Comparison of ENCODE assay signal across 8 cellular contexts in genomic region chr3:46848271-46849097, GRCh38. TPM values are rescaled to one million over a fixed set of nuclear protein-coding genes. Genes with fewer than 3 reads are reported as not detected.
A peak's percentile ranks its signal among the peaks of the same experiment; 100 is the strongest.
DNase-seq lines count a peak whose midpoint lies in the region; ATAC-seq lines count a peak whose summit lies in the region.

No MANE protein-coding gene starts in this region.

- H3K4me1 Mint-ChIP-seq in activated CD4-positive, alpha-beta T cell treated with anti-CD3 and anti-CD28 coated beads for 36 hours, result peaks cover 9% of the 10 kb centered on the region

- CTCF ChIA-PET in activated CD4-positive, alpha-beta T cell treated with anti-CD3 and anti-CD28 coated beads for 36 hours (lab: Charles Lee), result interaction anchor here (0.6 to 1.3 kb wide), 7 partner anchors 14 to 249 kb away, joined by 3 to 4 read pairs (median 4); no protein-coding TSS in a partner anchor

- no peaks in the 10 kb centered on the region for H3K9me3 Mint-ChIP-seq in activated CD4-positive, alpha-beta T cell treated with anti-CD3 and anti-CD28 coated beads for 36 hours (ENCODE audit: low read depth)

- no peak for ATAC-seq in activated CD4-positive, alpha-beta T cell treated with anti-CD3 and anti-CD28 coated beads for 36 hours
- ATAC-seq in GM21528 (IDR thresholded peaks at IDR 0.05; ENCODE audit: low FRiP score, unreplicated experiment) (no peak), GM19035 (IDR thresholded peaks at IDR 0.05; ENCODE audit: unreplicated experiment) (no peak)

- H3K27me3 Mint-ChIP-seq in activated CD4-positive, alpha-beta T cell treated with anti-CD3 and anti-CD28 coated beads for 36 hours, result no peaks in the 10 kb centered on the region

- H3K27ac Mint-ChIP-seq in activated CD4-positive, alpha-beta T cell treated with anti-CD3 and anti-CD28 coated beads for 36 hours, result no peak overlapping the region

- H3K36me3 Mint-ChIP-seq in activated CD4-positive, alpha-beta T cell treated with anti-CD3 and anti-CD28 coated beads for 36 hours (ENCODE audit: low read depth), result no peaks in the 10 kb centered on the region

- H3K4me3 Mint-ChIP-seq in activated CD4-positive, alpha-beta T cell treated with anti-CD3 and anti-CD28 coated beads for 36 hours, result no peak overlapping the region

- intact Hi-C loops in activated CD4-positive, alpha-beta T cell treated with anti-CD3 and anti-CD28 coated beads for 36 hours (cut with DNase I, micrococcal nuclease), result loop anchor here (2.0 to 10.0 kb wide), 3 partner anchors 60 to 524 kb away; partner anchors contain the start of gene TMIE (in 1 of the 2)
- intact Hi-C loops in cardiac septum (cut with DNase I), result no loop called here

- POLR2A ChIA-PET in activated CD4-positive, alpha-beta T cell treated with anti-CD3 and anti-CD28 coated beads for 36 hours (lab: Charles Lee), result no interaction called here

- peak; percentile 69 for DNase-seq in activated effector memory CD4-positive, alpha-beta T cell treated with anti-CD3 and anti-CD28 coated beads, Interleukin-2, amount 50 U/mL, for 16 hours
- no peak for DNase-seq in activated effector memory CD4-positive, alpha-beta T cell treated with Interleukin-2 at 50 U/mL for 16 hours
- peak; percentile 74 for DNase-seq in activated CD4-positive, alpha-beta T cell treated with anti-CD3 and anti-CD28 coated beads for 36 hours
- DNase-seq in cardiac septum (ENCODE audit: low spot score) (peak; percentile 76), NOMO-1 treated with dmso at 0.1 percent for 144 hours (lab: John Stamatoyannopoulos, UW; ENCODE audit: unreplicated experiment) (no peak)
- DNase-seq in stimulated activated CD4-positive, alpha-beta T cell treated with anti-CD3 and anti-CD28 coated beads, TNF-alpha, amount 100 ng/mL, for 24 hours (ENCODE audit: low read depth in 3 of 3), result peak in 2 of 3 experiments; percentile 6 to 51

RNA-seq across cellular contexts. Expression of gene MYL3, which starts 14.8 kb away (rescaled TPM):
- not detected for total RNA-seq in activated CD4-positive, alpha-beta T cell treated with anti-CD3 and anti-CD28 coated beads for 36 hours
- 3,804 TPM for total RNA-seq in cardiac septum

RNA-seq across cellular contexts. Expression of gene PTH1R, which starts 29.0 kb away (rescaled TPM):
- not detected for total RNA-seq in activated CD4-positive, alpha-beta T cell treated with anti-CD3 and anti-CD28 coated beads for 36 hours
- total RNA-seq in cardiac septum, result 5.4 TPM

Comparison
In these comparisons a context has a peak if more than half of its experiments do, and no peak if none do; other contexts are left out.
1. DNase-seq: peak in activated effector memory CD4-positive, alpha-beta T cell treated with anti-CD3 and anti-CD28 coated beads, Interleukin-2, amount 50 U/mL, for 16 hours (single experiment), activated CD4-positive, alpha-beta T cell treated with anti-CD3 and anti-CD28 coated beads for 36 hours (single experiment), cardiac septum (single experiment) and stimulated activated CD4-positive, alpha-beta T cell treated with anti-CD3 and anti-CD28 coated beads, TNF-alpha, amount 100 ng/mL, for 24 hours (2 of 3); none in activated effector memory CD4-positive, alpha-beta T cell treated with Interleukin-2 at 50 U/mL for 16 hours (single experiment) and NOMO-1 treated with dmso at 0.1 percent for 144 hours (single experiment).
2. RNA of gene MYL3, which starts 14.8 kb away (total RNA-seq): 3,804 TPM in cardiac septum (single experiment); not detected in activated CD4-positive, alpha-beta T cell treated with anti-CD3 and anti-CD28 coated beads for 36 hours; every median in the first group is over 1,000 times any median in the second.